Comparison of ENCODE assay signal across 1 cellular context in the genomic region with DNA sequence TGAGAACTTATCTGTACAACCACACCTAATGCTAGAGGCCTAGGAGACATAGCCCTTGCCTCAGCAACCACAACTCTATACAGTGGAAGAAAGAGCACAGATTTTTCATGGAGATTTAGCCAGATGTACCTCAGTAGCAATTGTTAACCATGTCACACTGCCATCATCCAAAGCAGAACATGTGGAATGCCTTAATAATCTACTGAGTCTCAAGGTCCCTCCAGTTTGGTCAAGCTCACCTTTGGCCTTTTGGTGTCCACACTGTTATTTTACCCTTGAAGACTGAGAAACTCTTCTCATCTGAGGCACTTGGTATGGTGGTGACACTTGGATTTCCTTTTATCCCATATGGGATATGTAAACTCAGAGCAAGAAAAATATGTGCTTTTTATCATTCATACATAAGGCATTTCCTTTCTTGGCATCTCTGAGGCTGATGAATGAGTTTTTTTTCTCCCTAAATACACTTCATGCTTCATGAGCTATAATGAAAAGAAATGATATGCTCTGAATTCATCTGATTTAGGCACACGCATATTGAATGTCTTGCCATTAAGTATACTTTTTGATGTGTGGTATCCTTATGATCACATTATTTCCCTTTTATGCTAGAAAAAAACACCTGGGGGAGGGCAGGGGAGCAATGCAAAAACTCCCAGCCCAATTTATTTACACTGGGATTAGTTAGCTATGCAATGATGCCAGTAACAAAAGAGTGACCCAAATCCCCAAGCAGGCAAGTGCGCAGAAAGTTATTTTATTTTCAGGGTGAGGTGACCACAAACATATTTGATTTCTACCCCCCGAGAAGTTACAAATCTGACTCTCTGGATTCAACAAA.
TF ChIP-seq lines count a peak whose summit lies in the region.

No MANE protein-coding gene starts in this region.

TF ChIP-seq in Ishikawa, 13 proteins besides CTCF, POLR2A, EP300 and RAD21 (continued from another document):
- TF ChIP-seq USF1 (IDR thresholded peaks at IDR 0.05) (no peak), YY1 (IDR thresholded peaks at IDR 0.05; ENCODE audit: low read depth) (no peak), ZBTB7A (IDR thresholded peaks at IDR 0.05; ENCODE audit: low read depth) (no peak), TCF12 (IDR thresholded peaks at IDR 0.05; ENCODE audit: low read depth) (peak; percentile 97), NFIC (IDR thresholded peaks at IDR 0.05) (peak; percentile 83), CEBPB (IDR thresholded peaks at IDR 0.05) (no peak; the same call in 1 of the 2 replicates), TAF1 (IDR thresholded peaks at IDR 0.05; ENCODE audit: low read depth) (no peak), TEAD4 (IDR thresholded peaks at IDR 0.05) (peak; percentile 80; the same call in 1 of the 2 replicates)
- TF ChIP-seq, protein P1, sequence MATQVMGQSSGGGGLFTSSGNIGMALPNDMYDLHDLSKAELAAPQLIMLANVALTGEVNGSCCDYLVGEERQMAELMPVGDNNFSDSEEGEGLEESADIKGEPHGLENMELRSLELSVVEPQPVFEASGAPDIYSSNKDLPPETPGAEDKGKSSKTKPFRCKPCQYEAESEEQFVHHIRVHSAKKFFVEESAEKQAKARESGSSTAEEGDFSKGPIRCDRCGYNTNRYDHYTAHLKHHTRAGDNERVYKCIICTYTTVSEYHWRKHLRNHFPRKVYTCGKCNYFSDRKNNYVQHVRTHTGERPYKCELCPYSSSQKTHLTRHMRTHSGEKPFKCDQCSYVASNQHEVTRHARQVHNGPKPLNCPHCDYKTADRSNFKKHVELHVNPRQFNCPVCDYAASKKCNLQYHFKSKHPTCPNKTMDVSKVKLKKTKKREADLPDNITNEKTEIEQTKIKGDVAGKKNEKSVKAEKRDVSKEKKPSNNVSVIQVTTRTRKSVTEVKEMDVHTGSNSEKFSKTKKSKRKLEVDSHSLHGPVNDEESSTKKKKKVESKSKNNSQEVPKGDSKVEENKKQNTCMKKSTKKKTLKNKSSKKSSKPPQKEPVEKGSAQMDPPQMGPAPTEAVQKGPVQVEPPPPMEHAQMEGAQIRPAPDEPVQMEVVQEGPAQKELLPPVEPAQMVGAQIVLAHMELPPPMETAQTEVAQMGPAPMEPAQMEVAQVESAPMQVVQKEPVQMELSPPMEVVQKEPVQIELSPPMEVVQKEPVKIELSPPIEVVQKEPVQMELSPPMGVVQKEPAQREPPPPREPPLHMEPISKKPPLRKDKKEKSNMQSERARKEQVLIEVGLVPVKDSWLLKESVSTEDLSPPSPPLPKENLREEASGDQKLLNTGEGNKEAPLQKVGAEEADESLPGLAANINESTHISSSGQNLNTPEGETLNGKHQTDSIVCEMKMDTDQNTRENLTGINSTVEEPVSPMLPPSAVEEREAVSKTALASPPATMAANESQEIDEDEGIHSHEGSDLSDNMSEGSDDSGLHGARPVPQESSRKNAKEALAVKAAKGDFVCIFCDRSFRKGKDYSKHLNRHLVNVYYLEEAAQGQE (IDR thresholded peaks at IDR 0.05; ENCODE audit: low read depth) = 0 out of 2 replicates have a peak, but pooled peaks have one; percentile 15
